Comparison of ENCODE assay signal across 11 cellular contexts in the genomic region with DNA sequence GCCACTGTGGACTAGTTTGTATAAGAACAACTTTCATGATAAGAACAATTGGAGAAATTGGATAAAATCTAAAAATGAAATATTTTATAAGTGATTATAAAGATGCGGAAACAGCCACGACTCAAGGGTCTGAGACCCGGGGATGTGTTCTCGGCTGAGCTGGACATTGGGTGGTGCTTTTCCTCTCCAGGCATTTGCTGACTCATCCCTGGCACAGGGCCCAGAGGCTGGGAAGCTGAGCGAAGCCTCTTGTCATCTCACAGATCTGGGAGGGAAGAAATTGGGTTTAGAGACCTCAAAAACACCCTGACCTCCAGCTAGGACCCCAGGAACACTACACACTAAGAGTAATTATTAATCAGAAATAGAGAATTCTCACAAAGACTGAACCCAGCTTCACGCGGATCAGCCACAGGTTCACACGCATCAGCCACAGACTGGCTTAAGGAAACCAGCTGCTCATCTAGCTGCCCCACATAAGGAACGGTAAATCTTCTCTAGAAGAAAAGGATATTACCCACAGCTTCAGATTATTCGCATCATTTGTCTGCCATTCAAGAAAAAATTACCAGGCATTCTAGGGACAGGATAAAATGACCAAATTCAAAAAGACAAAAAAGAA. TPM values are rescaled to one million over a fixed set of nuclear protein-coding genes. Genes with fewer than 3 reads are reported as not detected.
A peak's percentile ranks its signal among the peaks of the same experiment; 100 is the strongest.
DNase-seq lines count a peak whose midpoint lies in the region; ATAC-seq and TF ChIP-seq lines count a peak whose summit lies in the region.
"Had no signal": no experiment of that assay in that cellular context is flagged by ENCODE, and none has a peak within 500 bp of the region (broad histone marks: within the 10 kb centered on the region; RNA-seq: fewer than 3 reads in every experiment).

No MANE protein-coding gene starts in this region.

- H3K4me2 ChIP-seq in mammary epithelial cell (ENCODE audit: insufficient read depth, low read depth, low read length) = no peak overlapping the region

- no peak overlapping the region for H3K27ac Mint-ChIP-seq in CD8-positive, alpha-beta T cell
- H3K27ac Mint-ChIP-seq: activated B cell treated with CpG ODN at 0.5 μM for 24 hours had no signal

- no peaks in the 10 kb centered on the region for H4K20me1 ChIP-seq in mammary epithelial cell (ENCODE audit: insufficient read depth, low read length)

- TF ChIP-seq CTCF in mammary epithelial cell (conservative IDR thresholded peaks at IDR 0.05 in 1 of 2, IDR thresholded peaks at IDR 0.05 in 1 of 2; ENCODE audit: extremely low read depth in 1 of 2, insufficient read depth in 1 of 2, low read depth in 1 of 2, low read length in 2 of 2) (no peak), GM13977 (IDR thresholded peaks at IDR 0.05; ENCODE audit: extremely low read depth, insufficient read depth, missing control alignments) (no peak)
- no peak for TF ChIP-seq CTCF in CD8-positive, alpha-beta T cell (IDR thresholded peaks at IDR 0.05)

- TF ChIP-seq EP300 in Ishikawa (IDR thresholded peaks at IDR 0.05; ENCODE audit: borderline replicate concordance) = no peak

- H3K27ac ChIP-seq in mammary epithelial cell (ENCODE audit: insufficient read depth, low read depth, low read length) = no peak overlapping the region
- no peak overlapping the region for H3K27ac ChIP-seq in CD8-positive, alpha-beta T cell (ENCODE audit: low read depth, low read length)

- peak; percentile 61 for ATAC-seq in left lobe of liver
- ATAC-seq in CD8-positive, alpha-beta T cell = no peak

- no peaks in the 10 kb centered on the region for H3K79me2 ChIP-seq in mammary epithelial cell (ENCODE audit: insufficient read depth, low read length)

- peak; percentile 92 for DNase-seq in AG08395 (ENCODE audit: low spot score)
- DNase-seq in mammary epithelial cell = peak; percentile 70
- DNase-seq in left lobe of liver (ENCODE audit: low spot score) = peak; percentile 72
- no peak for DNase-seq in GM13977 (ENCODE audit: low spot score)
- DNase-seq in CD8-positive, alpha-beta T cell = no peak
- no peak for DNase-seq in HAP-1 (ENCODE audit: low spot score in 2 of 2)
- no peak for DNase-seq in COR-L47 (lab: John Stamatoyannopoulos, UW)
- DNase-seq: activated B cell treated with CpG ODN at 0.5 μM for 24 hours; central memory CD4-positive, alpha-beta T cell; DND-41 had no signal

- POLR2A ChIA-PET in CD8-positive, alpha-beta T cell (lab: Charles Lee) = no interaction called here

- H3K9ac ChIP-seq in mammary epithelial cell (ENCODE audit: insufficient read depth, low read length) = no peak overlapping the region

- dilution Hi-C loops in mammary epithelial cell (cut with HindIII; ENCODE audit: low sequenced_read_pairs) = no loop called here

- CTCF ChIA-PET in mammary epithelial cell (lab: Charles Lee; ENCODE audit: low non-redundant PET) = no interaction called here
- CTCF ChIA-PET in CD8-positive, alpha-beta T cell (lab: Charles Lee) = no interaction called here

- H3K27me3 Mint-ChIP-seq in CD8-positive, alpha-beta T cell (ENCODE audit: low read depth) = peaks cover 35% of the 10 kb centered on the region

- intact Hi-C loops in mammary epithelial cell (cut with micrococcal nuclease) = no loop called here
- intact Hi-C loops in CD8-positive, alpha-beta T cell (cut with DNase I, micrococcal nuclease) = no loop called here

- H3K4me3 ChIP-seq in mammary epithelial cell (replicated peaks in 1 of 3; ENCODE audit: insufficient read depth in 1 of 3, low read depth in 2 of 3, low read length in 3 of 3) (no peak overlapping the region), HAP-1 (no peak overlapping the region)
- no peak overlapping the region for H3K4me3 ChIP-seq in CD8-positive, alpha-beta T cell (ENCODE audit: low read depth, low read length)

- in situ Hi-C loops in mammary epithelial cell (cut with MboI; ENCODE audit: low sequenced_read_pairs in 2 of 2) (no loop called here), GM13977 (cut with MboI; ENCODE audit: low pct_unique_long_range_greater_than_20kb, low sequenced_read_pairs, unreplicated experiment) (no loop called here), HAP-1 (cut with MboI; ENCODE audit: low sequenced_read_pairs) (no loop called here)

- peaks cover 9% of the 10 kb centered on the region for H3K9me3 Mint-ChIP-seq in CD8-positive, alpha-beta T cell

- H3K36me3 ChIP-seq in mammary epithelial cell (ENCODE audit: insufficient read depth, low read length) (no peaks in the 10 kb centered on the region), HAP-1 (replicated peaks) (no peaks in the 10 kb centered on the region)
- no peaks in the 10 kb centered on the region for H3K36me3 ChIP-seq in CD8-positive, alpha-beta T cell (ENCODE audit: insufficient read depth, low read length)

- no peaks in the 10 kb centered on the region for H3K36me3 Mint-ChIP-seq in CD8-positive, alpha-beta T cell

- WGBS in mammary epithelial cell (ENCODE audit: low coverage, missing lambda C conversion rate) = 58% methylated on average over 10 of the region's 10 CpGs

- TF ChIP-seq RAD21 in Ishikawa (IDR thresholded peaks at IDR 0.05; ENCODE audit: low read depth) = no peak

- H2AFZ ChIP-seq in mammary epithelial cell (ENCODE audit: low read depth, low read length) = no peak overlapping the region

- H3K9me3 ChIP-seq in mammary epithelial cell (replicated peaks; ENCODE audit: insufficient read depth, low read length) (no peaks in the 10 kb centered on the region), HAP-1 (0 out of 2 replicates have a peak, but pooled peaks cover 2% of the 10 kb centered on the region)
- H3K9me3 ChIP-seq in CD8-positive, alpha-beta T cell (ENCODE audit: low read length) = no peaks in the 10 kb centered on the region

- peaks cover 1% of the 10 kb centered on the region for H3K27me3 ChIP-seq in mammary epithelial cell (ENCODE audit: insufficient read depth, low read length)
- H3K27me3 ChIP-seq in CD8-positive, alpha-beta T cell (ENCODE audit: insufficient read depth, low read length) = peaks cover 5% of the 10 kb centered on the region
- peaks cover 15% of the 10 kb centered on the region for H3K27me3 ChIP-seq in HAP-1 (ENCODE audit: low read depth)

- peaks cover 9% of the 10 kb centered on the region for H3K4me1 ChIP-seq in mammary epithelial cell (ENCODE audit: insufficient read depth, low read length)
- no peaks in the 10 kb centered on the region for H3K4me1 ChIP-seq in CD8-positive, alpha-beta T cell (ENCODE audit: insufficient read depth, low read length)
- H3K4me1 ChIP-seq in HAP-1 = no peaks in the 10 kb centered on the region

- no peak overlapping the region for H3K4me3 Mint-ChIP-seq in CD8-positive, alpha-beta T cell
- H3K4me3 Mint-ChIP-seq: activated B cell treated with CpG ODN at 0.5 μM for 24 hours had no signal

- H3K4me1 Mint-ChIP-seq in CD8-positive, alpha-beta T cell (ENCODE audit: low read depth) = no peaks in the 10 kb centered on the region
- H3K4me1 Mint-ChIP-seq: activated B cell treated with CpG ODN at 0.5 μM for 24 hours had no signal

- BruUV-seq in mammary epithelial cell (replicated peaks; lab: Mats Ljungman, UMichigan) = no TSS peak

TF ChIP-seq in Ishikawa, 13 proteins besides CTCF, POLR2A, EP300 and RAD21:
- TF ChIP-seq NFIC (IDR thresholded peaks at IDR 0.05) (0 out of 2 replicates have a peak, but pooled peaks have one; percentile 31), EGR1 (IDR thresholded peaks at IDR 0.05) (no peak), TEAD4 (IDR thresholded peaks at IDR 0.05) (no peak), ZBTB7A (IDR thresholded peaks at IDR 0.05; ENCODE audit: low read depth) (no peak), TAF1 (IDR thresholded peaks at IDR 0.05; ENCODE audit: low read depth) (no peak), YY1 (IDR thresholded peaks at IDR 0.05; ENCODE audit: low read depth) (no peak), CREB1 (IDR thresholded peaks at IDR 0.05; ENCODE audit: low read depth) (no peak)
- TF ChIP-seq, protein P1, sequence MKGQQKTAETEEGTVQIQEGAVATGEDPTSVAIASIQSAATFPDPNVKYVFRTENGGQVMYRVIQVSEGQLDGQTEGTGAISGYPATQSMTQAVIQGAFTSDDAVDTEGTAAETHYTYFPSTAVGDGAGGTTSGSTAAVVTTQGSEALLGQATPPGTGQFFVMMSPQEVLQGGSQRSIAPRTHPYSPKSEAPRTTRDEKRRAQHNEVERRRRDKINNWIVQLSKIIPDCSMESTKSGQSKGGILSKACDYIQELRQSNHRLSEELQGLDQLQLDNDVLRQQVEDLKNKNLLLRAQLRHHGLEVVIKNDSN (IDR thresholded peaks at IDR 0.05) = no peak
TF ChIP-seq in Ishikawa: peak in this region for 1.

RNA-seq across cellular contexts. Expression of gene OR2V1, which starts 2.8 kb away (rescaled TPM):
- total RNA-seq in mammary epithelial cell = not detected
- not detected for polyA plus RNA-seq in mammary epithelial cell
- polyA minus RNA-seq in mammary epithelial cell = not detected
- total RNA-seq in left lobe of liver = not detected
- total RNA-seq in CD8-positive, alpha-beta T cell = not detected
- total RNA-seq: activated B cell treated with CpG ODN at 0.5 μM for 24 hours had no signal

RNA-seq across cellular contexts. Expression of gene OR2V2, which starts 13.7 kb away (rescaled TPM):
- total RNA-seq in mammary epithelial cell (not detected), left lobe of liver (not detected)
- not detected for polyA plus RNA-seq in mammary epithelial cell
- polyA minus RNA-seq in mammary epithelial cell = not detected
- total RNA-seq in CD8-positive, alpha-beta T cell = not detected
- total RNA-seq: activated B cell treated with CpG ODN at 0.5 μM for 24 hours had no signal

Comparison
In these comparisons a context has a peak if more than half of its experiments do, and no peak if none do; other contexts are left out.
1. DNase-seq: peak in AG08395 (single experiment), mammary epithelial cell (single experiment) and left lobe of liver (single experiment); none in GM13977 (single experiment), CD8-positive, alpha-beta T cell (0 of 7), HAP-1 (0 of 2) and COR-L47 (single experiment).